In genomic region chr5:65933295-65933694, GRCh38 we compare ENCODE assay signal across 19 cellular contexts. TPM values are rescaled to one million over a fixed set of nuclear protein-coding genes. Genes with fewer than 3 reads are reported as not detected.
DNase-seq lines count a peak whose midpoint lies in the region; ATAC-seq lines count a peak whose summit lies in the region.
"Had no signal": no experiment of that assay in that cellular context is flagged by ENCODE, and none has a peak within 500 bp of the region (broad histone marks: within the 10 kb centered on the region; RNA-seq: fewer than 3 reads in every experiment).

No MANE protein-coding gene starts in this region.

- intact Hi-C loops in left ventricle myocardium superior (cut with micrococcal nuclease): no loop called here
- intact Hi-C loops in right cardiac atrium (cut with DNase I): no loop called here

- no peak overlapping the region for H3K27ac ChIP-seq in right cardiac atrium (ENCODE audit: low read length)
- H3K27ac ChIP-seq: GM23248, suprapubic skin had no signal

- CTCF ChIA-PET in activated CD8-positive, alpha-beta memory T cell treated with anti-CD3 and anti-CD28 coated beads, Interleukin-2, amount 10 ng/mL, durations not matched to agents 7 days and 5 days (lab: Charles Lee): no interaction called here

- H3K4me3 ChIP-seq in right cardiac atrium (ENCODE audit: low read length): no peak overlapping the region
- H3K4me3 ChIP-seq: GM23248, suprapubic skin had no signal

- peaks cover 6% of the 10 kb centered on the region for H3K36me3 Mint-ChIP-seq in IgD-negative memory B cell
- H3K36me3 Mint-ChIP-seq in effector memory CD8-positive, alpha-beta T cell (ENCODE audit: insufficient read depth): peaks cover 33% of the 10 kb centered on the region
- H3K36me3 Mint-ChIP-seq in stimulated activated memory B cell treated with anti-CD40 and anti-IgM and Interleukin-4, amounts not matched to agents 10 μg/mL and 1 μg/mL and 100 μg/mL, for 72 hours: peaks cover 23% of the 10 kb centered on the region
- peaks cover 34% of the 10 kb centered on the region for H3K36me3 Mint-ChIP-seq in activated CD8-positive, alpha-beta memory T cell treated with anti-CD3 and anti-CD28 coated beads, Interleukin-2, amount 10 ng/mL, durations not matched to agents 7 days and 5 days

- H3K27me3 Mint-ChIP-seq in IgD-negative memory B cell: peaks cover 2% of the 10 kb centered on the region
- H3K27me3 Mint-ChIP-seq in effector memory CD8-positive, alpha-beta T cell: no peaks in the 10 kb centered on the region
- no peaks in the 10 kb centered on the region for H3K27me3 Mint-ChIP-seq in stimulated activated memory B cell treated with anti-CD40 and anti-IgM and Interleukin-4, amounts not matched to agents 10 μg/mL and 1 μg/mL and 100 μg/mL, for 72 hours
- no peaks in the 10 kb centered on the region for H3K27me3 Mint-ChIP-seq in activated CD8-positive, alpha-beta memory T cell treated with anti-CD3 and anti-CD28 coated beads, Interleukin-2, amount 10 ng/mL, durations not matched to agents 7 days and 5 days

- DNase-seq in left ventricle myocardium superior: no peak
- DNase-seq in right cardiac atrium: no peak
- no peak for DNase-seq in effector memory CD8-positive, alpha-beta T cell
- DNase-seq in activated CD8-positive, alpha-beta memory T cell treated with anti-CD3 and anti-CD28 coated beads, Interleukin-2, amount 10 ng/mL, durations not matched to agents 7 days and 5 days: no peak
- DNase-seq in putamen (ENCODE audit: low spot score): no peak
- DNase-seq: activated CD4-positive, alpha-beta T cell treated with anti-CD3 and anti-CD28 coated beads for 4 hours; caudate nucleus; effector CD4-positive, alpha-beta T cell; GM23248; hippocampal formation; kidney; midbrain; NCI-H2081; NCI-H510A; stimulated activated CD4-positive, alpha-beta T cell treated with anti-CD3 and anti-CD28 coated beads, Interleukin-2, amount 100 ng/mL, for 48 hours had no signal

- WGBS in right cardiac atrium: 73% methylated on average over 2 of the region's 2 CpGs

- no peaks in the 10 kb centered on the region for H3K9me3 Mint-ChIP-seq in IgD-negative memory B cell
- no peaks in the 10 kb centered on the region for H3K9me3 Mint-ChIP-seq in effector memory CD8-positive, alpha-beta T cell
- H3K9me3 Mint-ChIP-seq in stimulated activated memory B cell treated with anti-CD40 and anti-IgM and Interleukin-4, amounts not matched to agents 10 μg/mL and 1 μg/mL and 100 μg/mL, for 72 hours: no peaks in the 10 kb centered on the region
- no peaks in the 10 kb centered on the region for H3K9me3 Mint-ChIP-seq in activated CD8-positive, alpha-beta memory T cell treated with anti-CD3 and anti-CD28 coated beads, Interleukin-2, amount 10 ng/mL, durations not matched to agents 7 days and 5 days (ENCODE audit: low read depth)

- H3K4me1 ChIP-seq in right cardiac atrium (ENCODE audit: control insufficient read depth, insufficient read depth, low read length): no peaks in the 10 kb centered on the region

- H3K4me1 Mint-ChIP-seq in IgD-negative memory B cell: peaks cover 46 to 66% (median 61%) of the 10 kb centered on the region in 3 donors
- peaks cover 57 to 79% of the 10 kb centered on the region in 2 donors for H3K4me1 Mint-ChIP-seq in effector memory CD8-positive, alpha-beta T cell (ENCODE audit: low read depth in 2 of 2)
- peaks cover 82% of the 10 kb centered on the region for H3K4me1 Mint-ChIP-seq in stimulated activated memory B cell treated with anti-CD40 and anti-IgM and Interleukin-4, amounts not matched to agents 10 μg/mL and 1 μg/mL and 100 μg/mL, for 72 hours
- H3K4me1 Mint-ChIP-seq in activated CD8-positive, alpha-beta memory T cell treated with anti-CD3 and anti-CD28 coated beads, Interleukin-2, amount 10 ng/mL, durations not matched to agents 7 days and 5 days: peaks cover 36% of the 10 kb centered on the region

- H3K27ac Mint-ChIP-seq in IgD-negative memory B cell: peak overlapping the region in 2 of 3 donors; percentile 12 to 59
- peak overlapping the region in 1 of 2 donors; percentile 77 for H3K27ac Mint-ChIP-seq in effector memory CD8-positive, alpha-beta T cell
- peak overlapping the region; percentile 24 for H3K27ac Mint-ChIP-seq in stimulated activated memory B cell treated with anti-CD40 and anti-IgM and Interleukin-4, amounts not matched to agents 10 μg/mL and 1 μg/mL and 100 μg/mL, for 72 hours
- no peak overlapping the region for H3K27ac Mint-ChIP-seq in activated CD8-positive, alpha-beta memory T cell treated with anti-CD3 and anti-CD28 coated beads, Interleukin-2, amount 10 ng/mL, durations not matched to agents 7 days and 5 days

- H3K4me3 Mint-ChIP-seq in IgD-negative memory B cell: peak overlapping the region in 2 of 4 donors; percentile 44 to 46
- H3K4me3 Mint-ChIP-seq in effector memory CD8-positive, alpha-beta T cell: peak overlapping the region; percentile 14 to 26
- H3K4me3 Mint-ChIP-seq in stimulated activated memory B cell treated with anti-CD40 and anti-IgM and Interleukin-4, amounts not matched to agents 10 μg/mL and 1 μg/mL and 100 μg/mL, for 72 hours: no peak overlapping the region
- H3K4me3 Mint-ChIP-seq in activated CD8-positive, alpha-beta memory T cell treated with anti-CD3 and anti-CD28 coated beads, Interleukin-2, amount 10 ng/mL, durations not matched to agents 7 days and 5 days: no peak overlapping the region

- H3K27me3 ChIP-seq in right cardiac atrium (ENCODE audit: control insufficient read depth, insufficient read depth): no peaks in the 10 kb centered on the region
- H3K27me3 ChIP-seq: suprapubic skin had no signal

- H3K9me3 ChIP-seq in right cardiac atrium (ENCODE audit: control insufficient read depth, low read length): no peaks in the 10 kb centered on the region
- H3K9me3 ChIP-seq: suprapubic skin had no signal

- ATAC-seq in left ventricle myocardium superior (peak; percentile 49), right cardiac atrium (no peak), GM18868 (IDR thresholded peaks at IDR 0.05; ENCODE audit: unreplicated experiment) (no peak)
- no peak for ATAC-seq in effector memory CD8-positive, alpha-beta T cell (replicated peaks)
- ATAC-seq in stimulated activated memory B cell treated with anti-CD40 and anti-IgM and Interleukin-4, amounts not matched to agents 10 μg/mL and 1 μg/mL and 100 μg/mL, for 72 hours: no peak
- ATAC-seq in activated CD8-positive, alpha-beta memory T cell treated with anti-CD3 and anti-CD28 coated beads, Interleukin-2, amount 10 ng/mL, durations not matched to agents 7 days and 5 days: no peak

RNA-seq across cellular contexts. Expression of gene ERBIN, which starts 6.9 kb away (rescaled TPM):
- total RNA-seq in left ventricle myocardium superior: 39.6 TPM
- 10 to 100 TPM; 42.3 to 47.9 (median 43.3) TPM for total RNA-seq in right cardiac atrium
- polyA plus RNA-seq in right cardiac atrium: 11.8 TPM
- 44.6 TPM for polyA plus RNA-seq in IgD-negative memory B cell
- 10 to 100 TPM; 40.8 to 40.9 TPM for total RNA-seq in activated CD8-positive, alpha-beta memory T cell treated with anti-CD3 and anti-CD28 coated beads, Interleukin-2, amount 10 ng/mL, durations not matched to agents 7 days and 5 days

Comparison
In these comparisons a context has a peak if more than half of its experiments do, and no peak if none do; other contexts are left out.
1. H3K4me3 Mint-ChIP-seq: peak in effector memory CD8-positive, alpha-beta T cell (2 of 2); none in stimulated activated memory B cell treated with anti-CD40 and anti-IgM and Interleukin-4, amounts not matched to agents 10 μg/mL and 1 μg/mL and 100 μg/mL, for 72 hours (single experiment) and activated CD8-positive, alpha-beta memory T cell treated with anti-CD3 and anti-CD28 coated beads, Interleukin-2, amount 10 ng/mL, durations not matched to agents 7 days and 5 days (single experiment).